Comparison of ENCODE assay signal across 1 cellular context in the genomic region with DNA sequence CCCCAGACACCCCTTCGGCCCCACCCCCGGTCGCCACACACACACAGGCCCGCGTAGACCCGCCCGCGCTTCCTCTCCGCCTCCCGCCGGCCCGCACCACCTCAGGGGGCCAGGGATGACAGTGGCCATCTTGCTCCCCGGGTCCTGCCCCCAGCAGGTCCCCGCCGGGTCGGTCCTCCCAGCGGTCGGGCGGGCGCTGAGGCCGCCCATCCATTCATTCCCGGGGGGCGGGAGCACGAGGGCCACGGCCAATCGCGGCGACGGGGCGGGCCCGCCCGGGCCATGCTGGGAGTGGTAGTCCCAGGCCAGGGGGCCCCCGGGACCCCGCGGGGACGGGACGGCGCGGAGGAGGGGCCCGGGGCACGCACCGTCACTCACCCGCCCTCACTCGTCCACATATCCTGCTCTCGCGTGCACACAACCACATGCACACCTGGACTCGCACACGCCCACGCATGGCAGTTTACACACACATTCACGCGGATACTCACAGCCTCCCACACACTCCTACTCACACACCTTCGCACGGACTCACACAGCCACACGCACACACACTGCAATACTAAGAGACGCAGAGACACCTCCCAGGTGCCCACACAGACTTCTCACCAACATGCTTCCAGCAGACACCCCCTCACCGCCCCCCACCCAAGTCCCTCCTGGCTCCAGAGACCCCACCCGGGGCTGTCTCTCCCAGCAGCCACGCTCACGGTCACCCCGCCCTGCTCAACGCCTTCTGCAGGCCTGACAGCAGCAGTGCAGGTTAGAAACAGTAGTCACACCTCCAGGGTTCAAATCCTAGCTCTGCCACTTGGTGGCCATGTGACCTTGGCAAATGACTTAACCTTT.
TF ChIP-seq lines count a peak whose summit lies in the region.

Gene DPF1 (minus strand): TSS at position 209 of the 849 bp plus-strand sequence. CDS start 80 bp downstream, at position 129.

TF ChIP-seq in HEK293, 187 proteins besides CTCF, POLR2A, EP300 and RAD21 (continued from another document and continues in another):
- TF ChIP-seq ZNF624 (tag by site-specific recombination; IDR thresholded peaks at IDR 0.05) (no peak), ZNF311 (tag by site-specific recombination; IDR thresholded peaks at IDR 0.05; ENCODE audit: borderline replicate concordance) (no peak), ZNF23 (tag by site-specific recombination; IDR thresholded peaks at IDR 0.05; ENCODE audit: borderline replicate concordance) (peak; percentile 69), ZNF175 (tag by site-specific recombination; IDR thresholded peaks at IDR 0.05) (0 out of 2 replicates have a peak, but pooled peaks have one; percentile 58), KLF7 (tag by site-specific recombination; IDR thresholded peaks at IDR 0.05; ENCODE audit: borderline replicate concordance) (peak; percentile 97), SCRT1 (tag by site-specific recombination; IDR thresholded peaks at IDR 0.05; ENCODE audit: borderline replicate concordance) (no peak), WT1 (tag by site-specific recombination; IDR thresholded peaks at IDR 0.05) (peak; percentile 80), INSM2 (tag by site-specific recombination; IDR thresholded peaks at IDR 0.05) (peak; percentile 88; the same call in 1 of the 2 replicates), GLI2 (tag by site-specific recombination; IDR thresholded peaks at IDR 0.05; ENCODE audit: borderline replicate concordance, low read depth) (no peak), SCRT2 (tag by site-specific recombination; IDR thresholded peaks at IDR 0.05) (no peak; the same call in none of the 2 replicates), BCL11B (tag by site-specific recombination; IDR thresholded peaks at IDR 0.05; ENCODE audit: low read depth) (peak; percentile 89), ZNF354C (tag by site-specific recombination; IDR thresholded peaks at IDR 0.05; ENCODE audit: borderline replicate concordance, low read depth) (no peak), ZNF416 (tag by site-specific recombination; IDR thresholded peaks at IDR 0.05) (no peak), ZBTB10 (tag by site-specific recombination; IDR thresholded peaks at IDR 0.05) (peak; percentile 100), ZNF37A (tag by site-specific recombination; IDR thresholded peaks at IDR 0.05) (no peak), ZNF350 (tag by site-specific recombination; IDR thresholded peaks at IDR 0.05) (no peak), YY2 (tag by site-specific recombination; IDR thresholded peaks at IDR 0.05) (peak; percentile 85), ZNF155 (tag by site-specific recombination; IDR thresholded peaks at IDR 0.05) (0 out of 2 replicates have a peak, but pooled peaks have one; percentile 31), ZNF660 (tag by site-specific recombination; IDR thresholded peaks at IDR 0.05) (no peak), ZNF394 (tag by site-specific recombination; IDR thresholded peaks at IDR 0.05; ENCODE audit: borderline replicate concordance) (peak; percentile 43; the same call in 1 of the 2 replicates), ZNF335 (tag by site-specific recombination; conservative IDR thresholded peaks at IDR 0.05) (peak; percentile 100), HIC1 (tag by site-specific recombination; IDR thresholded peaks at IDR 0.05) (peak; percentile 64; the same call in 1 of the 2 replicates), ZNF548 (tag by site-specific recombination; IDR thresholded peaks at IDR 0.05) (peak; percentile 25; the same call in 1 of the 2 replicates), FEZF1 (tag by site-specific recombination; IDR thresholded peaks at IDR 0.05) (no peak; the same call in 1 of the 2 replicates), ZBTB6 (tag by site-specific recombination; IDR thresholded peaks at IDR 0.05) (peak; percentile 56; the same call in 1 of the 2 replicates), ZNF621 (tag by site-specific recombination; IDR thresholded peaks at IDR 0.05) (no peak), HOXC10 (CRISPR knock-in tag; IDR thresholded peaks at IDR 0.05) (no peak), ZNF366 (tag by site-specific recombination; conservative IDR thresholded peaks at IDR 0.05) (peak; percentile 57), ZNF132 (tag by site-specific recombination; IDR thresholded peaks at IDR 0.05; ENCODE audit: borderline replicate concordance) (no peak), ZNF558 (tag by site-specific recombination; IDR thresholded peaks at IDR 0.05) (no peak), ZNF518A (tag by site-specific recombination; conservative IDR thresholded peaks at IDR 0.05; ENCODE audit: low read depth) (no peak), GLIS1 (tag by site-specific recombination; IDR thresholded peaks at IDR 0.05) (peak; percentile 98), ZFP3 (tag by site-specific recombination; IDR thresholded peaks at IDR 0.05; ENCODE audit: low read depth) (peak; percentile 98), MYNN (tag by site-specific recombination; IDR thresholded peaks at IDR 0.05; ENCODE audit: borderline replicate concordance) (peak; percentile 54), ZNF404 (tag by site-specific recombination; IDR thresholded peaks at IDR 0.05) (no peak), ZNF571 (tag by site-specific recombination; IDR thresholded peaks at IDR 0.05) (no peak), ZNF133 (tag by site-specific recombination; IDR thresholded peaks at IDR 0.05) (peak; percentile 57), ZNF600 (tag by site-specific recombination; IDR thresholded peaks at IDR 0.05) (peak; percentile 98), PRDM1 (tag by site-specific recombination; IDR thresholded peaks at IDR 0.05) (no peak)
- TF ChIP-seq, protein P1, sequence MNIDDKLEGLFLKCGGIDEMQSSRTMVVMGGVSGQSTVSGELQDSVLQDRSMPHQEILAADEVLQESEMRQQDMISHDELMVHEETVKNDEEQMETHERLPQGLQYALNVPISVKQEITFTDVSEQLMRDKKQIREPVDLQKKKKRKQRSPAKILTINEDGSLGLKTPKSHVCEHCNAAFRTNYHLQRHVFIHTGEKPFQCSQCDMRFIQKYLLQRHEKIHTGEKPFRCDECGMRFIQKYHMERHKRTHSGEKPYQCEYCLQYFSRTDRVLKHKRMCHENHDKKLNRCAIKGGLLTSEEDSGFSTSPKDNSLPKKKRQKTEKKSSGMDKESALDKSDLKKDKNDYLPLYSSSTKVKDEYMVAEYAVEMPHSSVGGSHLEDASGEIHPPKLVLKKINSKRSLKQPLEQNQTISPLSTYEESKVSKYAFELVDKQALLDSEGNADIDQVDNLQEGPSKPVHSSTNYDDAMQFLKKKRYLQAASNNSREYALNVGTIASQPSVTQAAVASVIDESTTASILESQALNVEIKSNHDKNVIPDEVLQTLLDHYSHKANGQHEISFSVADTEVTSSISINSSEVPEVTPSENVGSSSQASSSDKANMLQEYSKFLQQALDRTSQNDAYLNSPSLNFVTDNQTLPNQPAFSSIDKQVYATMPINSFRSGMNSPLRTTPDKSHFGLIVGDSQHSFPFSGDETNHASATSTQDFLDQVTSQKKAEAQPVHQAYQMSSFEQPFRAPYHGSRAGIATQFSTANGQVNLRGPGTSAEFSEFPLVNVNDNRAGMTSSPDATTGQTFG (tag by site-specific recombination; IDR thresholded peaks at IDR 0.05; ENCODE audit: borderline replicate concordance), result peak; percentile 91; the same call in 1 of the 2 replicates
- TF ChIP-seq, protein P2, sequence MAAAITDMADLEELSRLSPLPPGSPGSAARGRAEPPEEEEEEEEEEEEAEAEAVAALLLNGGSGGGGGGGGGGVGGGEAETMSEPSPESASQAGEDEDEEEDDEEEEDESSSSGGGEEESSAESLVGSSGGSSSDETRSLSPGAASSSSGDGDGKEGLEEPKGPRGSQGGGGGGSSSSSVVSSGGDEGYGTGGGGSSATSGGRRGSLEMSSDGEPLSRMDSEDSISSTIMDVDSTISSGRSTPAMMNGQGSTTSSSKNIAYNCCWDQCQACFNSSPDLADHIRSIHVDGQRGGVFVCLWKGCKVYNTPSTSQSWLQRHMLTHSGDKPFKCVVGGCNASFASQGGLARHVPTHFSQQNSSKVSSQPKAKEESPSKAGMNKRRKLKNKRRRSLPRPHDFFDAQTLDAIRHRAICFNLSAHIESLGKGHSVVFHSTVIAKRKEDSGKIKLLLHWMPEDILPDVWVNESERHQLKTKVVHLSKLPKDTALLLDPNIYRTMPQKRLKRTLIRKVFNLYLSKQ (tag by site-specific recombination; IDR thresholded peaks at IDR 0.05; ENCODE audit: borderline replicate concordance), result peak; percentile 69; the same call in 1 of the 2 replicates
